ENCODE assay signal across 15 cellular contexts in genomic region chr2:198072655-198073054, GRCh38.
DNase-seq lines count a peak whose midpoint lies in the region; TF ChIP-seq lines count a peak whose summit lies in the region.
"Had no signal": no experiment of that assay in that cellular context is flagged by ENCODE, and none has a peak within 500 bp of the region (broad histone marks: within the 10 kb centered on the region; RNA-seq: fewer than 3 reads in every experiment).

No MANE protein-coding gene starts in this region.

- no peak for TF ChIP-seq CTCF in mesothelial cell of epicardium (IDR thresholded peaks at IDR 0.05; ENCODE audit: unreplicated experiment)

- no peaks in the 10 kb centered on the region for H3K36me3 ChIP-seq in adipocyte (ENCODE audit: control insufficient read depth, insufficient read depth, low read length, severe bottlenecking)

- H3K9me3 Mint-ChIP-seq in mesothelial cell of epicardium, result no peaks in the 10 kb centered on the region

- DNase-seq in HS-27A (ENCODE audit: low read depth) (peak; percentile 22), adipocyte (ENCODE audit: low read depth) (peak; percentile 15), mesothelial cell of epicardium (ENCODE audit: low spot score in 2 of 2, unreplicated experiment in 2 of 2) (no peak), NCI-H1436 (lab: John Stamatoyannopoulos, UW) (no peak), NCI-H1048 (lab: John Stamatoyannopoulos, UW) (no peak), NCI-H1417 (lab: John Stamatoyannopoulos, UW) (no peak)
- DNase-seq: C1 segment of cervical spinal cord; Calu3; CD4-positive, alpha-beta memory T cell; COR-L47; DMS53; DMS79 treated with DMSO at 0.1 percent for 48 hours; GF-D8; H7; HCEC 1CT had no signal

- peaks cover 4% of the 10 kb centered on the region for H3K4me1 ChIP-seq in adipocyte (ENCODE audit: control insufficient read depth, insufficient read depth, low read length)

- H3K27me3 ChIP-seq in adipocyte (replicated peaks; ENCODE audit: control insufficient read depth, insufficient read depth, low read length), result no peaks in the 10 kb centered on the region

- peaks cover 4% of the 10 kb centered on the region for H3K27me3 Mint-ChIP-seq in mesothelial cell of epicardium (ENCODE audit: low read depth)
- H3K27me3 Mint-ChIP-seq: CD4-positive, alpha-beta memory T cell had no signal

- H3K9ac ChIP-seq in adipocyte (ENCODE audit: low read length), result no peak overlapping the region

- no peak overlapping the region for H3K4me3 Mint-ChIP-seq in mesothelial cell of epicardium
- H3K4me3 Mint-ChIP-seq: CD4-positive, alpha-beta memory T cell had no signal

- H3K4me1 Mint-ChIP-seq in mesothelial cell of epicardium, result peaks cover 10% of the 10 kb centered on the region

- H3K4me3 ChIP-seq in adipocyte (ENCODE audit: low read length), result no peak overlapping the region

- H3K36me3 Mint-ChIP-seq in mesothelial cell of epicardium, result no peaks in the 10 kb centered on the region

- H3K27ac Mint-ChIP-seq in mesothelial cell of epicardium, result peak overlapping the region; percentile 10

- H3K9me3 ChIP-seq in adipocyte (ENCODE audit: control insufficient read depth, low read length), result no peaks in the 10 kb centered on the region

Comparison
In these comparisons a context has a peak if more than half of its experiments do, and no peak if none do; other contexts are left out.
1. DNase-seq: peak in HS-27A (single experiment) and adipocyte (single experiment); none in mesothelial cell of epicardium (0 of 2), NCI-H1436 (single experiment), NCI-H1048 (single experiment) and NCI-H1417 (0 of 3).